In the genomic region with DNA sequence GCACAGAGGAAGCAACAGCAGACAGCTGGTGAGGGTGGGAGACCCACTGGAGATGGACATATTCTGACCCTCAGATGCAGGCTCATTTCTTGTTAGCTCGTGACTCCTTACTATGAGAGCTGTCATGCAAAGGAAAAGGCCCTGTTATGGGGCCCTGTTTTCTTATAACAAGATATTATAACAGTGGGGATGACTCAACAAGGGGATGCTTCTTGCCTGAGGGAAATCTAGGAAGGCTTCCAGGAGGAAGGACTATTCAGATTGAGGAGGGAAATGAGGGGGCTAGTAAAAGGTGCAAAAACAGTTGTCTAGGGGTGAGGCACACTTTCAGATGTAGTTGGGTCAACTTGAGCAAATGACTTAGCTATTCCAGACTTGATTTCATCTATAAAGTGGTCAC, we compare ENCODE assay signal across 20 cellular contexts.
A peak's percentile ranks its signal among the peaks of the same experiment; 100 is the strongest.
DNase-seq lines count a peak whose midpoint lies in the region; ATAC-seq and TF ChIP-seq lines count a peak whose summit lies in the region.
"Had no signal": no experiment of that assay in that cellular context is flagged by ENCODE, and none has a peak within 500 bp of the region (broad histone marks: within the 10 kb centered on the region; RNA-seq: fewer than 3 reads in every experiment).

No MANE protein-coding gene starts in this region.

- H3K27ac ChIP-seq in colonic mucosa (peak overlapping the region; percentile 95), psoas muscle (peak overlapping the region; percentile 80), aorta (ENCODE audit: low read depth in 1 of 2, low read length in 2 of 2) (peak overlapping the region in 1 of 2 donors; percentile 88)

- H3K36me3 Mint-ChIP-seq in T-cell = no peaks in the 10 kb centered on the region
- H3K36me3 Mint-ChIP-seq: CD4-positive, CD25-positive, alpha-beta regulatory T cell had no signal

- H3K27me3 Mint-ChIP-seq in T-cell = peaks cover 34 to 42% of the 10 kb centered on the region in 2 donors

- peaks cover 17% of the 10 kb centered on the region for H3K4me1 ChIP-seq in colonic mucosa
- peaks cover 93% of the 10 kb centered on the region for H3K4me1 ChIP-seq in psoas muscle
- peaks cover 0 to 4% of the 10 kb centered on the region in 2 donors for H3K4me1 ChIP-seq in aorta (ENCODE audit: control insufficient read depth in 1 of 2, insufficient read depth in 2 of 2, low read length in 2 of 2)

- CTCF ChIA-PET in T-cell (lab: Charles Lee) = no interaction called here

- WGBS in psoas muscle, 3 donors = 88 to 97% (median 96%) methylated on average over 1 of the region's 1 CpG
- WGBS in aorta, 2 donors = 88 to 89% methylated on average over 1 of the region's 1 CpG

- POLR2A ChIA-PET in T-cell (lab: Charles Lee) = no interaction called here

- ATAC-seq in psoas muscle = no peak
- no peak for ATAC-seq in aorta (ENCODE audit: low FRiP score)
- no peak for ATAC-seq in T-cell (replicated peaks in 1 of 4)

- no peak overlapping the region for H3K27ac Mint-ChIP-seq in T-cell
- H3K27ac Mint-ChIP-seq: CD4-positive, CD25-positive, alpha-beta regulatory T cell had no signal

- peak overlapping the region in 1 of 2 donors; percentile 92 for H3K9ac ChIP-seq in colonic mucosa (ENCODE audit: low read depth in 2 of 2, low read length in 2 of 2)

- H3K4me3 Mint-ChIP-seq in T-cell = no peak overlapping the region
- H3K4me3 Mint-ChIP-seq: CD4-positive, CD25-positive, alpha-beta regulatory T cell; endodermal cell had no signal

- intact Hi-C loops in colonic mucosa (cut with DNase I) = no loop called here
- intact Hi-C loops in psoas muscle (cut with DNase I) = no loop called here
- intact Hi-C loops in aorta (cut with DNase I) = no loop called here

- H3K9me3 Mint-ChIP-seq in T-cell = no peaks in the 10 kb centered on the region
- H3K9me3 Mint-ChIP-seq: endodermal cell had no signal

- no peaks in the 10 kb centered on the region for H3K36me3 ChIP-seq in colonic mucosa
- H3K36me3 ChIP-seq in psoas muscle (ENCODE audit: insufficient read depth in 1 of 2, low read depth in 1 of 2) = no peaks in the 10 kb centered on the region
- no peaks in the 10 kb centered on the region for H3K36me3 ChIP-seq in aorta (ENCODE audit: control insufficient read depth in 1 of 2, insufficient read depth in 2 of 2, low read length in 1 of 2)
- H3K36me3 ChIP-seq: pancreas had no signal

- peaks cover 11 to 22% (median 15%) of the 10 kb centered on the region in 3 donors for H3K4me1 Mint-ChIP-seq in T-cell

- H3K4me3 ChIP-seq in colonic mucosa (no peak overlapping the region), psoas muscle (no peak overlapping the region), aorta (ENCODE audit: low read length in 2 of 2) (no peak overlapping the region)
- H3K4me3 ChIP-seq: mucosa of descending colon, pancreas, skin epidermis, testis had no signal

- no peak for TF ChIP-seq CTCF in colonic mucosa (IDR thresholded peaks at IDR 0.05)
- TF ChIP-seq CTCF in psoas muscle (IDR thresholded peaks at IDR 0.05) = no peak

- H3K27me3 ChIP-seq in colonic mucosa = no peaks in the 10 kb centered on the region
- no peaks in the 10 kb centered on the region for H3K27me3 ChIP-seq in psoas muscle (ENCODE audit: insufficient read depth in 3 of 3, low read length in 2 of 3)
- no peaks in the 10 kb centered on the region for H3K27me3 ChIP-seq in aorta (ENCODE audit: control insufficient read depth in 1 of 2, insufficient read depth in 2 of 2, low read length in 1 of 2)
- H3K27me3 ChIP-seq: pancreas, testis had no signal

- DNase-seq in A172 (ENCODE audit: low spot score) (peak; percentile 33), HT1080 (ENCODE audit: low read depth) (peak; percentile 41), colonic mucosa (no peak), psoas muscle (no peak), aorta (no peak), ureter (ENCODE audit: low spot score) (no peak), KG1 (lab: John Stamatoyannopoulos, UW) (no peak), T-cell (no peak)
- DNase-seq: cerebellar nuclear complex; left cardiac atrium; NCI-H187 treated with DMSO at 0.1 percent for 48 hours; NCI-H510A; pancreas; SHP77 treated with DMSO at 0.1 percent for 48 hours; stimulated activated CD4-positive, alpha-beta T cell treated with anti-CD3 and anti-CD28 coated beads, Interleukin-4, amount 100 ng/mL, for 4 hours had no signal

- H3K9me3 ChIP-seq in colonic mucosa (no peaks in the 10 kb centered on the region), psoas muscle (no peaks in the 10 kb centered on the region), aorta (ENCODE audit: control insufficient read depth, low read length) (no peaks in the 10 kb centered on the region)
- H3K9me3 ChIP-seq: mucosa of descending colon, pancreas, testis had no signal

Comparison
In these comparisons a context has a peak if more than half of its experiments do, and no peak if none do; other contexts are left out.
1. DNase-seq: peak in A172 (single experiment) and HT1080 (single experiment); none in colonic mucosa (single experiment), psoas muscle (0 of 2), aorta (0 of 2), ureter (single experiment), KG1 (single experiment) and T-cell (0 of 34).